Comparison of ENCODE assay signal across 8 cellular contexts in the genomic region with DNA sequence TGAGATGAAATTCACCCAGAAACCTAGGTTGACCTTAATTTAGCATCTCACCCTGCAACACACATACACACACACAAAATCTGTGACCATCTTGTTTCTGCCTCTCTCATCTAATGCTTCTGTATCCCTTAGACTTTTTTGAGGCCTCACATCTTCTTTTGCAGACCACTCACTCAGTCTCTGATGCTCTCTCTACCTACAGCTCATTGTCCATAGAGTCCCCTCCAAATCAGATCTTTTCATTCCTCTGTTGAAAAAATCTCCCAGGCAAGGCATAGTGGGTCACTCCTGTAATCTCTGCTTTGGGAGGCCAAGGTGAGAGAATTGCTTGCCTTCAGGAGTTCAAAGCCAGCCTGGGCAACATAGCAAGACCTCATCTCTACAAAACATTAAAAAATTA. TPM values are rescaled to one million over a fixed set of nuclear protein-coding genes. Genes with fewer than 3 reads are reported as not detected.
"Had no signal": no experiment of that assay in that cellular context is flagged by ENCODE, and none has a peak within 500 bp of the region (broad histone marks: within the 10 kb centered on the region; RNA-seq: fewer than 3 reads in every experiment).

No MANE protein-coding gene starts in this region.

- H3K36me3 Mint-ChIP-seq: IgD-negative memory B cell had no signal

- H3K27ac ChIP-seq: HL-60 had no signal

- DNase-seq: IMR-90, KG1 had no signal

- H3K27ac Mint-ChIP-seq: IgD-negative memory B cell had no signal

- ATAC-seq: HepG2, K562 had no signal

- H3K4me3 ChIP-seq: K562 had no signal

RNA-seq across cellular contexts. Expression of gene PAX2, which starts 17.6 kb away (rescaled TPM):
- total RNA-seq: HepG2, HT-29, HT1080, IMR-90, K562 had no signal
- polyA plus RNA-seq: HepG2, IgD-negative memory B cell, IMR-90, K562 had no signal
